Comparison of ENCODE assay signal across 22 cellular contexts in genomic region chr16:20707461-20707860, GRCh38. TPM values are rescaled to one million over a fixed set of nuclear protein-coding genes. Genes with fewer than 3 reads are reported as not detected.
DNase-seq lines count a peak whose midpoint lies in the region; ATAC-seq, FAIRE-seq and TF ChIP-seq lines count a peak whose summit lies in the region.
"Had no signal": no experiment of that assay in that cellular context is flagged by ENCODE, and none has a peak within 500 bp of the region (broad histone marks: within the 10 kb centered on the region; RNA-seq: fewer than 3 reads in every experiment).

No MANE protein-coding gene starts in this region.

- 70 to 80% methylated on average over 2 of the region's 2 CpGs for WGBS in pancreas, 2 donors

- H3K9me3 Mint-ChIP-seq in activated CD8-positive, alpha-beta T cell treated with anti-CD3 and anti-CD28 coated beads, Interleukin-2, amount 10 ng/mL, durations not matched to agents 7 days and 5 days (ENCODE audit: insufficient read depth), result no peaks in the 10 kb centered on the region

- intact Hi-C loops in left ventricle myocardium superior (cut with micrococcal nuclease), result no loop called here
- intact Hi-C loops in left colon (cut with DNase I, micrococcal nuclease), result no loop called here
- intact Hi-C loops in pancreas (cut with DNase I), result no loop called here
- intact Hi-C loops in vagina (cut with DNase I), result no loop called here

- CTCF ChIA-PET in activated CD8-positive, alpha-beta T cell treated with anti-CD3 and anti-CD28 coated beads, Interleukin-2, amount 10 ng/mL, durations not matched to agents 7 days and 5 days (lab: Charles Lee), result interaction anchor here (1.6 kb wide), 1 partner anchor 31 kb away, joined by 4 read pairs; no protein-coding TSS in a partner anchor

- FAIRE-seq in pancreas (lab: Jason Lieb, UNC), result no peak
- FAIRE-seq: GM12891 had no signal

- H3K27me3 ChIP-seq in right atrium auricular region, result no peaks in the 10 kb centered on the region
- H3K27me3 ChIP-seq in pancreas, result no peaks in the 10 kb centered on the region
- no peaks in the 10 kb centered on the region for H3K27me3 ChIP-seq in vagina
- H3K27me3 ChIP-seq: BLaER1 had no signal

- ATAC-seq in left ventricle myocardium superior (peak; percentile 29), left colon (peak; percentile 20), pancreas (peak; percentile 77 to 92 (median 82))
- no peak for ATAC-seq in activated CD8-positive, alpha-beta T cell treated with anti-CD3 and anti-CD28 coated beads, Interleukin-2, amount 10 ng/mL, durations not matched to agents 7 days and 5 days
- ATAC-seq: Right ventricle myocardium inferior had no signal

- no peak overlapping the region for H3K4me3 Mint-ChIP-seq in activated CD8-positive, alpha-beta T cell treated with anti-CD3 and anti-CD28 coated beads, Interleukin-2, amount 10 ng/mL, durations not matched to agents 7 days and 5 days
- H3K4me3 Mint-ChIP-seq: CD4-positive, alpha-beta memory T cell had no signal

- H3K9me3 ChIP-seq in right atrium auricular region (peaks cover 0 to 6% of the 10 kb centered on the region in 2 donors), pancreas (no peaks in the 10 kb centered on the region), vagina (no peaks in the 10 kb centered on the region)
- H3K9me3 ChIP-seq: BLaER1 had no signal

- no peak overlapping the region for H3K27ac ChIP-seq in right atrium auricular region
- H3K27ac ChIP-seq in pancreas, result peak overlapping the region in 3 of 4 donors; percentile 12 to 36 (median 16)
- H3K27ac ChIP-seq in vagina, result peak overlapping the region; percentile 39
- H3K27ac ChIP-seq: BLaER1 had no signal

- no peaks in the 10 kb centered on the region for H3K4me1 Mint-ChIP-seq in activated CD8-positive, alpha-beta T cell treated with anti-CD3 and anti-CD28 coated beads, Interleukin-2, amount 10 ng/mL, durations not matched to agents 7 days and 5 days (ENCODE audit: low read depth)
- H3K4me1 Mint-ChIP-seq: CD4-positive, alpha-beta memory T cell had no signal

- POLR2A ChIA-PET in activated CD8-positive, alpha-beta T cell treated with anti-CD3 and anti-CD28 coated beads, Interleukin-2, amount 10 ng/mL, durations not matched to agents 7 days and 5 days (lab: Charles Lee), result no interaction called here

- H3K36me3 ChIP-seq in right atrium auricular region (no peaks in the 10 kb centered on the region), pancreas (no peaks in the 10 kb centered on the region), vagina (no peaks in the 10 kb centered on the region)
- H3K36me3 ChIP-seq: BLaER1 had no signal

- H3K4me3 ChIP-seq in right atrium auricular region, result no peak overlapping the region
- H3K4me3 ChIP-seq in pancreas, result no peak overlapping the region
- H3K4me3 ChIP-seq in vagina, result no peak overlapping the region
- H3K4me3 ChIP-seq: BLaER1 had no signal

- TF ChIP-seq CTCF in right atrium auricular region (IDR thresholded peaks at IDR 0.05) (no peak), pancreas (IDR thresholded peaks at IDR 0.05) (no peak), vagina (IDR thresholded peaks at IDR 0.05) (no peak)

- no peaks in the 10 kb centered on the region for H3K36me3 Mint-ChIP-seq in activated CD8-positive, alpha-beta T cell treated with anti-CD3 and anti-CD28 coated beads, Interleukin-2, amount 10 ng/mL, durations not matched to agents 7 days and 5 days (ENCODE audit: low read depth)

- H3K27ac Mint-ChIP-seq in activated CD8-positive, alpha-beta T cell treated with anti-CD3 and anti-CD28 coated beads, Interleukin-2, amount 10 ng/mL, durations not matched to agents 7 days and 5 days, result no peak overlapping the region
- H3K27ac Mint-ChIP-seq: CD4-positive, alpha-beta memory T cell had no signal

- H3K4me1 ChIP-seq in right atrium auricular region (no peaks in the 10 kb centered on the region), pancreas (peaks cover 0 to 14% (median 13%) of the 10 kb centered on the region in 3 donors), vagina (peaks cover 13% of the 10 kb centered on the region)
- H3K4me1 ChIP-seq: BLaER1, Caco-2 had no signal

- TF ChIP-seq POLR2A in vagina (IDR thresholded peaks at IDR 0.05), result no peak

- no peaks in the 10 kb centered on the region for H3K27me3 Mint-ChIP-seq in activated CD8-positive, alpha-beta T cell treated with anti-CD3 and anti-CD28 coated beads, Interleukin-2, amount 10 ng/mL, durations not matched to agents 7 days and 5 days (ENCODE audit: low read depth)
- H3K27me3 Mint-ChIP-seq: CD4-positive, alpha-beta memory T cell had no signal

- DNase-seq in left ventricle myocardium superior (no peak), right atrium auricular region (ENCODE audit: low spot score) (no peak), left colon (no peak), pancreas (peak in 3 of 6 donors; percentile 18 to 38 (median 18)), vagina (ENCODE audit: extremely low spot score in 2 of 2) (no peak), GDM1 (lab: John Stamatoyannopoulos, UW) (no peak), anterior cingulate cortex (lab: John Stamatoyannopoulos, UW) (no peak)
- DNase-seq in activated CD8-positive, alpha-beta T cell treated with anti-CD3 and anti-CD28 coated beads, Interleukin-2, amount 10 ng/mL, durations not matched to agents 7 days and 5 days, result no peak
- DNase-seq: CD4-positive, alpha-beta memory T cell; DMS 273 treated with DMSO at 0.1 percent for 48 hours; DMS79 treated with DMSO at 0.1 percent for 48 hours; H7; Karpas-422; MM.1S; NCI-H1092; NCI-H1436; NCI-H187 treated with DMSO at 0.1 percent for 48 hours; NCI-H524 treated with DMSO at 0.1 percent for 48 hours had no signal

RNA-seq across cellular contexts. Expression of gene ACSM1, which starts 10.0 kb away (rescaled TPM):
- 0.22 TPM for total RNA-seq in left ventricle myocardium superior
- 1 to 10 TPM in 1 of 2 donors, under 1 TPM in 1; 0.71 to 1.5 TPM for total RNA-seq in right atrium auricular region
- total RNA-seq in left colon, result 1 to 10 TPM in 1 of 2 donors, under 1 TPM in 1; 0.36 to 2.7 TPM
- total RNA-seq in pancreas, result 1 to 10 TPM in 3 of 6 donors, under 1 TPM in 3; 0.54 to 1.6 (median 0.87) TPM
- 1 to 10 TPM in 1 of 2 donors, under 1 TPM in 1; 0.72 to 1.1 TPM for polyA plus RNA-seq in pancreas
- 0.98 TPM for total RNA-seq in vagina
- total RNA-seq in activated CD8-positive, alpha-beta T cell treated with anti-CD3 and anti-CD28 coated beads, Interleukin-2, amount 10 ng/mL, durations not matched to agents 7 days and 5 days, result under 1 TPM; 0.26 to 0.31 TPM
- total RNA-seq: Caco-2 had no signal

RNA-seq across cellular contexts. Expression of gene THUMPD1, which starts 34.2 kb away (rescaled TPM):
- 17.5 TPM for total RNA-seq in left ventricle myocardium superior
- total RNA-seq in right atrium auricular region, result 10 to 100 TPM; 24.3 to 26.0 TPM
- total RNA-seq in left colon, result 10 to 100 TPM; 28.4 to 30.8 TPM
- 10 to 100 TPM; 13.5 to 19.7 (median 15.9) TPM for total RNA-seq in pancreas
- 10 to 100 TPM; 11.0 to 18.1 TPM for polyA plus RNA-seq in pancreas
- total RNA-seq in vagina, result 60.9 TPM
- total RNA-seq in activated CD8-positive, alpha-beta T cell treated with anti-CD3 and anti-CD28 coated beads, Interleukin-2, amount 10 ng/mL, durations not matched to agents 7 days and 5 days, result 10 to 100 TPM; 39.2 to 43.8 TPM

RNA-seq across cellular contexts. Expression of gene ACSM3, which starts 56.4 kb away (rescaled TPM):
- 9.2 TPM for total RNA-seq in left ventricle myocardium superior
- 10 to 100 TPM; 15.8 to 27.0 TPM for total RNA-seq in right atrium auricular region
- total RNA-seq in left colon, result 10 to 100 TPM; 40.9 to 48.0 TPM
- 100 to 1,000 TPM in 1 of 6 donors, 10 to 100 TPM in 5; 39.1 to 104 (median 44.1) TPM for total RNA-seq in pancreas
- polyA plus RNA-seq in pancreas, result 10 to 100 TPM; 50.0 to 67.5 TPM
- total RNA-seq in vagina, result 70.2 TPM
- 1 to 10 TPM; 5.1 TPM for total RNA-seq in activated CD8-positive, alpha-beta T cell treated with anti-CD3 and anti-CD28 coated beads, Interleukin-2, amount 10 ng/mL, durations not matched to agents 7 days and 5 days

Comparison
In these comparisons a context has a peak if more than half of its experiments do, and no peak if none do; other contexts are left out.
1. H3K27ac ChIP-seq: peak in pancreas (3 of 4) and vagina (single experiment); none in right atrium auricular region (0 of 2).